Comparison of ENCODE assay signal across 17 cellular contexts in genomic region chr10:60513281-60513680, GRCh38.
DNase-seq lines count a peak whose midpoint lies in the region; ATAC-seq and TF ChIP-seq lines count a peak whose summit lies in the region.
"Had no signal": no experiment of that assay in that cellular context is flagged by ENCODE, and none has a peak within 500 bp of the region (broad histone marks: within the 10 kb centered on the region; RNA-seq: fewer than 3 reads in every experiment).

No MANE protein-coding gene starts in this region.

- in situ Hi-C loops in GM23248 (cut with MboI): no loop called here

- H3K9me3 ChIP-seq in GM23248 (ENCODE audit: low read depth): no peaks in the 10 kb centered on the region
- no peaks in the 10 kb centered on the region for H3K9me3 ChIP-seq in colonic mucosa
- H3K9me3 ChIP-seq: BE2C, SJSA1 had no signal

- H3F3A ChIP-seq in GM23248 (ENCODE audit: insufficient read depth): no peaks in the 10 kb centered on the region

- no peak for TF ChIP-seq CTCF in foreskin keratinocyte (conservative IDR thresholded peaks at IDR 0.05)
- TF ChIP-seq CTCF in colonic mucosa (IDR thresholded peaks at IDR 0.05): no peak

- DNase-seq in GM23248 (no peak), foreskin keratinocyte (no peak), colonic mucosa (no peak)
- DNase-seq: activated CD4-positive, alpha-beta T cell treated with anti-CD3 and anti-CD28 coated beads, Interleukin-2, amount 50 U/mL, for 4 hours; activated T-cell treated with anti-CD3 and anti-CD28 coated beads, Interleukin-2, amount 50 U/mL, for 48 hours; BE2C; central memory CD4-positive, alpha-beta T cell; left ventricle myocardium superior; NCI-H1048; NCI-H2171 treated with DMSO at 0.1 percent for 48 hours; small intestine; stimulated activated naive CD8-positive, alpha-beta T cell treated with anti-CD3 and anti-CD28 coated beads, Interleukin-15, amount 100 ng/mL, for 72 hours had no signal

- H3K79me2 ChIP-seq in GM23248 (ENCODE audit: insufficient read depth): no peaks in the 10 kb centered on the region

- H3K27ac ChIP-seq in GM23248: no peak overlapping the region
- no peak overlapping the region for H3K27ac ChIP-seq in foreskin keratinocyte
- no peak overlapping the region for H3K27ac ChIP-seq in colonic mucosa
- H3K27ac ChIP-seq: SJSA1 had no signal

- no peak overlapping the region for H3K4me2 ChIP-seq in GM23248 (ENCODE audit: unreplicated experiment)

- no peaks in the 10 kb centered on the region for H3K36me3 Mint-ChIP-seq in stimulated activated memory B cell treated with anti-CD40 and anti-IgM and Interleukin-4, amounts not matched to agents 10 μg/mL and 1 μg/mL and 100 μg/mL, for 72 hours

- H3K9me2 ChIP-seq in GM23248 (ENCODE audit: insufficient read depth): no peaks in the 10 kb centered on the region

- ATAC-seq in GM19351 (IDR thresholded peaks at IDR 0.05; ENCODE audit: unreplicated experiment): peak; percentile 69
- ATAC-seq in HG02759 (IDR thresholded peaks at IDR 0.05; ENCODE audit: unreplicated experiment): peak; percentile 75
- ATAC-seq in HG03575 (IDR thresholded peaks at IDR 0.05; ENCODE audit: extremely low read depth, insufficient number of reproducible peaks, low FRiP score, unreplicated experiment): peak; percentile 37
- peak; percentile 76 for ATAC-seq in stimulated activated memory B cell treated with anti-CD40 and anti-IgM and Interleukin-4, amounts not matched to agents 10 μg/mL and 1 μg/mL and 100 μg/mL, for 72 hours
- ATAC-seq in foreskin keratinocyte: no peak
- ATAC-seq: left ventricle myocardium superior; stimulated activated naive CD8-positive, alpha-beta T cell treated with anti-CD3 and anti-CD28 coated beads, Interleukin-15, amount 100 ng/mL, for 72 hours had no signal

- no peaks in the 10 kb centered on the region for H4K20me1 ChIP-seq in GM23248 (ENCODE audit: insufficient read depth)

- no peak overlapping the region for H2AFZ ChIP-seq in GM23248

- H3K27me3 ChIP-seq in GM23248 (replicated peaks; ENCODE audit: insufficient read depth) (no peaks in the 10 kb centered on the region), foreskin keratinocyte (no peaks in the 10 kb centered on the region), colonic mucosa (no peaks in the 10 kb centered on the region)
- H3K27me3 ChIP-seq: BE2C had no signal

- H3K4me3 Mint-ChIP-seq in stimulated activated memory B cell treated with anti-CD40 and anti-IgM and Interleukin-4, amounts not matched to agents 10 μg/mL and 1 μg/mL and 100 μg/mL, for 72 hours: no peak overlapping the region
- H3K4me3 Mint-ChIP-seq: stimulated activated naive CD8-positive, alpha-beta T cell treated with anti-CD3 and anti-CD28 coated beads, Interleukin-15, amount 100 ng/mL, for 72 hours had no signal

- H3K9ac ChIP-seq in GM23248: no peak overlapping the region
- H3K9ac ChIP-seq in colonic mucosa (ENCODE audit: low read depth in 2 of 2, low read length in 2 of 2): no peak overlapping the region

- no peak overlapping the region for H3K4me3 ChIP-seq in GM23248
- no peak overlapping the region for H3K4me3 ChIP-seq in colonic mucosa
- H3K4me3 ChIP-seq: SJSA1 had no signal

- H3K27ac Mint-ChIP-seq in stimulated activated memory B cell treated with anti-CD40 and anti-IgM and Interleukin-4, amounts not matched to agents 10 μg/mL and 1 μg/mL and 100 μg/mL, for 72 hours: no peak overlapping the region
- H3K27ac Mint-ChIP-seq: stimulated activated naive CD8-positive, alpha-beta T cell treated with anti-CD3 and anti-CD28 coated beads, Interleukin-15, amount 100 ng/mL, for 72 hours had no signal

- H3K4me1 Mint-ChIP-seq in stimulated activated memory B cell treated with anti-CD40 and anti-IgM and Interleukin-4, amounts not matched to agents 10 μg/mL and 1 μg/mL and 100 μg/mL, for 72 hours: peaks cover 25% of the 10 kb centered on the region

- intact Hi-C loops in colonic mucosa (cut with DNase I): no loop called here

- no peaks in the 10 kb centered on the region for H3K27me3 Mint-ChIP-seq in stimulated activated memory B cell treated with anti-CD40 and anti-IgM and Interleukin-4, amounts not matched to agents 10 μg/mL and 1 μg/mL and 100 μg/mL, for 72 hours
- H3K27me3 Mint-ChIP-seq: stimulated activated naive CD8-positive, alpha-beta T cell treated with anti-CD3 and anti-CD28 coated beads, Interleukin-15, amount 100 ng/mL, for 72 hours had no signal

- H3K4me1 ChIP-seq in GM23248 (ENCODE audit: insufficient read depth) (no peaks in the 10 kb centered on the region), foreskin keratinocyte (no peaks in the 10 kb centered on the region), colonic mucosa (no peaks in the 10 kb centered on the region)
- H3K4me1 ChIP-seq: SJSA1 had no signal

- H3K9me3 Mint-ChIP-seq in stimulated activated memory B cell treated with anti-CD40 and anti-IgM and Interleukin-4, amounts not matched to agents 10 μg/mL and 1 μg/mL and 100 μg/mL, for 72 hours: no peaks in the 10 kb centered on the region
- H3K9me3 Mint-ChIP-seq: stimulated activated naive CD8-positive, alpha-beta T cell treated with anti-CD3 and anti-CD28 coated beads, Interleukin-15, amount 100 ng/mL, for 72 hours had no signal

- H3K36me3 ChIP-seq in GM23248 (ENCODE audit: low read depth) (no peaks in the 10 kb centered on the region), colonic mucosa (no peaks in the 10 kb centered on the region)
- H3K36me3 ChIP-seq: BE2C, SJSA1 had no signal
